In the genomic region with DNA sequence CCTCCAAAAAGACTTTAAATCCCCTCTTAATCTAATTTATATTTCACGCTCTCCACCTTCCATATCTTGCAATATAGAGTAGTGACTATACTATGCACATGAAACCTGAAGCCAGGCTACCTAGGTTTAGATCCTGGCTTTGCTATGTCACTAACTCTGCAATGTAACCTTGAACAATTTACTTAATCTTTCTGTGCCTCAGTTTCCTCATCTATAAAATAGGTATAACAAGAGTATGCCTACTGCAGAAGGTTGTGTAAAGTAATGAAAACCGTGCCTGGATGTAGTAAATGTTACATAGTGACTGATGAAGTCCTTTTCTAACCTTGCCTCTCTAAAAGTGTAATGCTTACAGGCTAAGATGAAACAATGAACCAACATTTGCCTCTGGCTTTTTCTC, we compare ENCODE assay signal across 1 cellular context.
TF ChIP-seq lines count a peak whose summit lies in the region.

No MANE protein-coding gene starts in this region.

TF ChIP-seq in A549, 52 proteins besides CTCF, POLR2A, EP300 and RAD21 (continued from another document):
- TF ChIP-seq HMGXB4 (CRISPR knock-in tag; IDR thresholded peaks at IDR 0.05; ENCODE audit: borderline replicate concordance) (no peak), SMC3 (IDR thresholded peaks at IDR 0.05) (no peak)
